Comparison of ENCODE assay signal across 18 cellular contexts in genomic region chr10:32244011-32244410, GRCh38.
"Had no signal": no experiment of that assay in that cellular context is flagged by ENCODE, and none has a peak within 500 bp of the region (broad histone marks: within the 10 kb centered on the region; RNA-seq: fewer than 3 reads in every experiment).

No MANE protein-coding gene starts in this region.

- H3K27ac Mint-ChIP-seq: nephron progenitor cell, type B pancreatic cell, WTC11 had no signal

- H3K27ac ChIP-seq: adrenal gland, gastrocnemius medialis, lower lobe of right lung, SJSA1, stomach had no signal

- H3K36me3 ChIP-seq: adrenal gland, gastrocnemius medialis, lower lobe of right lung, SJSA1, stomach had no signal

- ATAC-seq: gastrocnemius medialis, lower lobe of right lung, sciatic nerve, WTC11 had no signal

- H3K4me3 Mint-ChIP-seq: nephron progenitor cell, type B pancreatic cell, WTC11 had no signal

- H3K4me1 Mint-ChIP-seq: nephron progenitor cell, WTC11 had no signal

- H3K27me3 Mint-ChIP-seq: type B pancreatic cell had no signal

- H3K4me1 ChIP-seq: adrenal gland, gastrocnemius medialis, lower lobe of right lung, SJSA1, stomach had no signal

- H3K4me3 ChIP-seq: adrenal gland, gastrocnemius medialis, lower lobe of right lung, SJSA1, smooth muscle cell, stomach had no signal

- H3K36me3 Mint-ChIP-seq: type B pancreatic cell, WTC11 had no signal

- H3K9me3 Mint-ChIP-seq: nephron progenitor cell, type B pancreatic cell, WTC11 had no signal

- H3K4me2 ChIP-seq: smooth muscle cell had no signal

- DNase-seq: activated CD4-positive, alpha-beta T cell treated with anti-CD3 and anti-CD28 coated beads, Interleukin-2, amount 50 U/mL, for 1 hour; activated T-cell treated with anti-CD3 and anti-CD28 coated beads, Interleukin-2, amount 50 U/mL, for 48 hours; adrenal gland; cerebellar nuclear complex; cortex of kidney; effector CD4-positive, alpha-beta T cell; gastrocnemius medialis; head of caudate nucleus; lower lobe of right lung; nephron progenitor cell; nucleus accumbens; stimulated activated CD8-positive, alpha-beta memory T cell treated with anti-CD3 and anti-CD28 coated beads, Interleukin-4, amount 100 ng/mL, for 48 hours; stomach had no signal

- H3K9me3 ChIP-seq: gastrocnemius medialis, lower lobe of right lung, SJSA1, stomach had no signal

- H3K27me3 ChIP-seq: adrenal gland, gastrocnemius medialis, SJSA1, stomach had no signal
